8 cellular contexts compared by ENCODE assay signal in genomic region chrX:6812087-6812486, GRCh38.
"Had no signal": no experiment of that assay in that cellular context is flagged by ENCODE, and none has a peak within 500 bp of the region (broad histone marks: within the 10 kb centered on the region; RNA-seq: fewer than 3 reads in every experiment).

No MANE protein-coding gene starts in this region.

- H3K4me3 ChIP-seq: GM12878 had no signal

- ATAC-seq: GM12878 had no signal

- DNase-seq: GDM1, GF-D8 had no signal

- FAIRE-seq: G401.6, GM12878, GM12891, GM12892, GM18507, GM19239 had no signal
